ENCODE assay signal across 19 cellular contexts in genomic region chr7:148921189-148921588, GRCh38. TPM values are rescaled to one million over a fixed set of nuclear protein-coding genes. Genes with fewer than 3 reads are reported as not detected.
DNase-seq lines count a peak whose midpoint lies in the region; ATAC-seq, FAIRE-seq and TF ChIP-seq lines count a peak whose summit lies in the region.
"Had no signal": no experiment of that assay in that cellular context is flagged by ENCODE, and none has a peak within 500 bp of the region (broad histone marks: within the 10 kb centered on the region; RNA-seq: fewer than 3 reads in every experiment).

No MANE protein-coding gene starts in this region.

- H3K23ac ChIP-seq in mesendoderm (ENCODE audit: low read length) = no peak overlapping the region

- no peaks in the 10 kb centered on the region for H3K79me2 ChIP-seq in mesendoderm (ENCODE audit: control insufficient read depth, insufficient read depth, low read length)

- TF ChIP-seq POLR2A in A549 (IDR thresholded peaks at IDR 0.05; ENCODE audit: low read length) (no peak), tibial nerve (IDR thresholded peaks at IDR 0.05) (no peak)

- no peak overlapping the region for H4K5ac ChIP-seq in mesendoderm (ENCODE audit: low read length)

- H3K4me3 Mint-ChIP-seq in CD4-positive, alpha-beta T cell = no peak overlapping the region

- H3K9me3 Mint-ChIP-seq in CD4-positive, alpha-beta T cell = no peaks in the 10 kb centered on the region

- ATAC-seq in A549 = peak; percentile 34 to 53; a peak in 3 of 6 replicates
- ATAC-seq in CD4-positive, alpha-beta T cell (ENCODE audit: poor library complexity) = peak; percentile 37
- no peak for ATAC-seq in HG02884 (IDR thresholded peaks at IDR 0.05; ENCODE audit: unreplicated experiment)
- ATAC-seq: GM12878 had no signal

- H2BK120ac ChIP-seq in mesendoderm (ENCODE audit: low read depth, low read length) = no peak overlapping the region

- H3K4me1 ChIP-seq in A549 = peaks cover 4% of the 10 kb centered on the region
- no peaks in the 10 kb centered on the region for H3K4me1 ChIP-seq in mesendoderm (ENCODE audit: control insufficient read depth, low read depth, low read length)
- H3K4me1 ChIP-seq in tibial nerve = peaks cover 0 to 6% (median 0%) of the 10 kb centered on the region in 4 donors
- H3K4me1 ChIP-seq: uterus had no signal

- intact Hi-C loops in CD4-positive, alpha-beta T cell (cut with DNase I, micrococcal nuclease) = no loop called here

- H3K4me2 ChIP-seq in A549 (no peak overlapping the region), mesendoderm (ENCODE audit: low read length) (no peak overlapping the region)

- no peaks in the 10 kb centered on the region for H3K27me3 Mint-ChIP-seq in CD4-positive, alpha-beta T cell

- no peak overlapping the region for H2BK15ac ChIP-seq in mesendoderm (replicated peaks; ENCODE audit: low read depth)

- H3K4me3 ChIP-seq in A549 = no peak overlapping the region
- H3K4me3 ChIP-seq in WERI-Rb-1 (ENCODE audit: low read depth, low read length) = no peak overlapping the region
- H3K4me3 ChIP-seq in mesendoderm (ENCODE audit: low read length) = no peak overlapping the region
- no peak overlapping the region for H3K4me3 ChIP-seq in coronary artery
- H3K4me3 ChIP-seq in tibial nerve = no peak overlapping the region
- H3K4me3 ChIP-seq: GM12878, uterus had no signal

- no peaks in the 10 kb centered on the region for H3K27me3 ChIP-seq in CD4-positive, alpha-beta T cell (ENCODE audit: control insufficient read depth, insufficient read depth, low read length)
- H3K27me3 ChIP-seq in WERI-Rb-1 (ENCODE audit: insufficient read depth, low read depth, severe bottlenecking) (no peaks in the 10 kb centered on the region), mesendoderm (ENCODE audit: insufficient read depth, low read length, poor library complexity) (no peaks in the 10 kb centered on the region), tibial nerve (no peaks in the 10 kb centered on the region)
- H3K27me3 ChIP-seq: uterus had no signal

- H3K27ac Mint-ChIP-seq in CD4-positive, alpha-beta T cell = no peak overlapping the region

- no peaks in the 10 kb centered on the region for H3K36me3 ChIP-seq in WERI-Rb-1
- H3K36me3 ChIP-seq in mesendoderm (ENCODE audit: control insufficient read depth, insufficient read depth, low read length) = no peaks in the 10 kb centered on the region
- H3K36me3 ChIP-seq in tibial nerve = no peaks in the 10 kb centered on the region
- H3K36me3 ChIP-seq: uterus had no signal

- no peaks in the 10 kb centered on the region for H3K79me1 ChIP-seq in mesendoderm (ENCODE audit: low read length)

- no peak overlapping the region for H2AK5ac ChIP-seq in mesendoderm (ENCODE audit: low read length)

- peaks cover 34% of the 10 kb centered on the region for H3K4me1 Mint-ChIP-seq in CD4-positive, alpha-beta T cell (ENCODE audit: low read depth)

- no peaks in the 10 kb centered on the region for H3K9me3 ChIP-seq in A549
- H3K9me3 ChIP-seq in CD4-positive, alpha-beta T cell (ENCODE audit: control insufficient read depth, low read length) = no peaks in the 10 kb centered on the region
- H3K9me3 ChIP-seq in WERI-Rb-1 (ENCODE audit: severe bottlenecking) = no peaks in the 10 kb centered on the region
- H3K9me3 ChIP-seq in tibial nerve = no peaks in the 10 kb centered on the region
- H3K9me3 ChIP-seq: uterus had no signal

- no peaks in the 10 kb centered on the region for H3K36me3 Mint-ChIP-seq in CD4-positive, alpha-beta T cell (ENCODE audit: low read depth)

- POLR2A ChIA-PET in A549 (lab: Yijun Ruan, JAX) = no interaction called here
- POLR2A ChIA-PET in CD4-positive, alpha-beta T cell (lab: Charles Lee) = no interaction called here

- no peak overlapping the region for H3K27ac ChIP-seq in A549
- no peak overlapping the region for H3K27ac ChIP-seq in CD4-positive, alpha-beta T cell (ENCODE audit: low read depth, low read length)
- H3K27ac ChIP-seq in WERI-Rb-1 = peak overlapping the region; percentile 42
- H3K27ac ChIP-seq in mesendoderm (ENCODE audit: low read depth, low read length) = no peak overlapping the region
- H3K27ac ChIP-seq in coronary artery = no peak overlapping the region
- no peak overlapping the region for H3K27ac ChIP-seq in tibial nerve
- H3K27ac ChIP-seq: uterus had no signal

- H3K56ac ChIP-seq in mesendoderm (ENCODE audit: low read length) = no peak overlapping the region

- 73% methylated on average over 5 of the region's 5 CpGs for WGBS in A549 (ENCODE audit: missing lambda C conversion rate)
- no CpG with 5 or more reads among the region's 5 CpGs for WGBS in mesendoderm (ENCODE audit: extremely low coverage, insufficient coverage, low lambda C conversion rate)
- 54 to 70% methylated on average over 5 of the region's 5 CpGs for WGBS in tibial nerve, 2 donors

- CTCF ChIA-PET in A549 (lab: Yijun Ruan, JAX) = no interaction called here
- CTCF ChIA-PET in CD4-positive, alpha-beta T cell (lab: Charles Lee) = no interaction called here

- FAIRE-seq in A549 (lab: Jason Lieb, UNC) = no peak
- FAIRE-seq: GM12878 had no signal

- TF ChIP-seq EP300 in A549 (IDR thresholded peaks at IDR 0.05) = no peak
- no peak for TF ChIP-seq EP300 in tibial nerve (IDR thresholded peaks at IDR 0.05)

- H3K4ac ChIP-seq in mesendoderm (ENCODE audit: low read depth, low read length) = no peak overlapping the region

- no peak overlapping the region for H4K8ac ChIP-seq in mesendoderm (ENCODE audit: low read depth, low read length)

- TF ChIP-seq RAD21 in A549 (conservative IDR thresholded peaks at IDR 0.05 in 1 of 2, IDR thresholded peaks at IDR 0.05 in 1 of 2) = no peak

- no peak overlapping the region for H3K9ac ChIP-seq in mesendoderm (ENCODE audit: low read length)

- no peak for TF ChIP-seq CTCF in A549 (IDR thresholded peaks at IDR 0.05)
- no peak for TF ChIP-seq CTCF in CD4-positive, alpha-beta T cell (IDR thresholded peaks at IDR 0.05)
- no peak for TF ChIP-seq CTCF in WERI-Rb-1 (IDR thresholded peaks at IDR 0.05; ENCODE audit: low read depth, low read length)
- TF ChIP-seq CTCF in coronary artery (IDR thresholded peaks at IDR 0.05) = no peak
- TF ChIP-seq CTCF in tibial nerve (IDR thresholded peaks at IDR 0.05) = no peak

- H2BK5ac ChIP-seq in mesendoderm (ENCODE audit: low read length) = no peak overlapping the region

- H3K18ac ChIP-seq in mesendoderm (ENCODE audit: low read length) = no peak overlapping the region

- DNase-seq in A549 (ENCODE audit: low read depth in 1 of 2, low spot score in 1 of 2) = no peak
- no peak for DNase-seq in CD4-positive, alpha-beta T cell
- DNase-seq in WERI-Rb-1 = no peak
- DNase-seq in mesendoderm = peak; percentile 22
- DNase-seq in coronary artery (ENCODE audit: low spot score) = no peak
- DNase-seq in tibial nerve (ENCODE audit: low spot score in 2 of 2) = no peak
- DNase-seq: activated CD4-positive, alpha-beta T cell treated with anti-CD3 and anti-CD28 coated beads for 1 hour; AML-193; amniotic stem cell; central memory CD4-positive, alpha-beta T cell; effector memory CD4-positive, alpha-beta T cell; GDM1; NCI-H1436 treated with DMSO at 0.1 percent for 48 hours; NCI-H2171 treated with DMSO at 0.1 percent for 48 hours; NCI-H69; OCI-M1; uterus had no signal

TF ChIP-seq in A549, 52 proteins besides CTCF, POLR2A, EP300 and RAD21:
- TF ChIP-seq EHF (CRISPR knock-in tag; IDR thresholded peaks at IDR 0.05) = no peak
- TF ChIP-seq JUNB (IDR thresholded peaks at IDR 0.05) = no peak
- no peak for TF ChIP-seq POLR2AphosphoS2 (conservative IDR thresholded peaks at IDR 0.05; ENCODE audit: low read length)
- no peak for TF ChIP-seq FOXS1 (CRISPR knock-in tag; IDR thresholded peaks at IDR 0.05)
- no peak for TF ChIP-seq CBX2 (IDR thresholded peaks at IDR 0.05; ENCODE audit: borderline replicate concordance, low read depth)
- no peak for TF ChIP-seq HOXB13 (CRISPR knock-in tag; IDR thresholded peaks at IDR 0.05; ENCODE audit: low read depth)
- TF ChIP-seq ESRRA (IDR thresholded peaks at IDR 0.05; ENCODE audit: borderline replicate concordance, low read length) = no peak
- TF ChIP-seq RNF2 (IDR thresholded peaks at IDR 0.05; ENCODE audit: borderline replicate concordance, low read depth) = no peak
- no peak for TF ChIP-seq KDM5A (IDR thresholded peaks at IDR 0.05)
- no peak for TF ChIP-seq ZC3H11A (IDR thresholded peaks at IDR 0.05)
- TF ChIP-seq NFE2L2 (conservative IDR thresholded peaks at IDR 0.05; ENCODE audit: low read length) = no peak
- TF ChIP-seq CHD4 (IDR thresholded peaks at IDR 0.05; ENCODE audit: borderline replicate concordance) = no peak

RNA-seq across cellular contexts. Expression of gene EZH2, which starts 37.1 kb away (rescaled TPM):
- polyA plus RNA-seq in A549 (2011; rRNA removed) (37.3 and 45.7 TPM in 2 replicates), A549 (2017; fragmentation: RNase III; extraction: RNeasy Plus Mini Kit Qiagen cat#74134 plus additional on column Dnase treatment) (34.4 to 36.6 TPM (median 35.6 TPM) in 3 replicates)
- polyA plus RNA-seq in A549 (2012; cell fraction: cytosol; rRNA removed) = 20.8 and 21.7 TPM in 2 replicates
- 39.9 and 55.8 TPM in 2 replicates for polyA plus RNA-seq in A549 (2012; cell fraction: nucleus; rRNA removed)
- polyA minus RNA-seq in A549 (2011; rRNA and poly(A)+ RNA removed) = 12.3 and 15.8 TPM in 2 replicates
- total RNA-seq in CD4-positive, alpha-beta T cell = 10 to 100 TPM; 16.0 to 17.6 TPM
- polyA plus RNA-seq in mesendoderm (2013, experiment 1 of 2) = 47.3 TPM
- 49.6 TPM for polyA plus RNA-seq in mesendoderm (2013, experiment 2 of 2)
- 1 to 10 TPM; 1.5 to 7.5 (median 3.3) TPM for total RNA-seq in tibial nerve
